ENCODE assay signal across 26 cellular contexts in genomic region chr9:111118256-111118950, GRCh38.
DNase-seq lines count a peak whose midpoint lies in the region; ATAC-seq and TF ChIP-seq lines count a peak whose summit lies in the region.
"Had no signal": no experiment of that assay in that cellular context is flagged by ENCODE, and none has a peak within 500 bp of the region (broad histone marks: within the 10 kb centered on the region; RNA-seq: fewer than 3 reads in every experiment).

No MANE protein-coding gene starts in this region.

- no peaks in the 10 kb centered on the region for H3K79me1 ChIP-seq in mesenchymal stem cell (replicated peaks; ENCODE audit: low read length, poor library complexity, severe bottlenecking)

- no peak overlapping the region for H2BK5ac ChIP-seq in mesenchymal stem cell (ENCODE audit: low read depth, low read length, poor library complexity, severe bottlenecking)

- H3K27me3 ChIP-seq in mesenchymal stem cell (ENCODE audit: control insufficient read depth in 1 of 2, insufficient read depth in 1 of 2, low read length in 2 of 2) = no peaks in the 10 kb centered on the region
- H3K27me3 ChIP-seq: hepatocyte, neural progenitor cell, tibial artery had no signal

- H3K18ac ChIP-seq in mesenchymal stem cell (ENCODE audit: low read depth in 1 of 2, low read length in 2 of 2) = no peak overlapping the region

- H2BK12ac ChIP-seq in mesenchymal stem cell (ENCODE audit: low read length in 2 of 2) = no peak overlapping the region

- peak; percentile 45 for DNase-seq in AG08396 (ENCODE audit: low spot score)
- peak; percentile 72 for DNase-seq in HS-27A (ENCODE audit: low read depth)
- DNase-seq in astrocyte of the hippocampus (ENCODE audit: low read depth, low spot score) = peak; percentile 24
- DNase-seq in mesenchymal stem cell = peak; percentile 13
- DNase-seq in omental fat pad (ENCODE audit: low spot score) = no peak
- no peak for DNase-seq in NCI-H187 treated with DMSO at 0.1 percent for 48 hours (lab: John Stamatoyannopoulos, UW)
- no peak for DNase-seq in NCI-H146 treated with DMSO at 0.1 percent for 48 hours (lab: John Stamatoyannopoulos, UW; ENCODE audit: unreplicated experiment)
- DNase-seq: activated CD4-positive, alpha-beta T cell treated with anti-CD3 and anti-CD28 coated beads for 1 hour; activated CD8-positive, alpha-beta memory T cell treated with anti-CD3 and anti-CD28 coated beads, Interleukin-2, amount 10 ng/mL, durations not matched to agents 7 days and 5 days; AML-193; COR-L47; effector memory CD4-positive, alpha-beta T cell; KG1; kidney; NCI-H1105; NCI-H774; PC-9; SK-N-SH; stimulated activated CD4-positive, alpha-beta T cell treated with anti-CD3 and anti-CD28 coated beads, Interleukin-15, amount 100 ng/mL, for 24 hours; stimulated activated naive B cell treated with anti-CD40 and anti-IgM and Interleukin-4, amounts not matched to agents 10 μg/mL and 1 μg/mL and 100 μg/mL, for 72 hours; T-helper 9 cell; tibial artery had no signal

- H3K9me3 ChIP-seq in mesenchymal stem cell (ENCODE audit: control insufficient read depth, low read length) = no peaks in the 10 kb centered on the region
- H3K9me3 ChIP-seq: SK-N-SH, tibial artery had no signal

- H3K14ac ChIP-seq in mesenchymal stem cell (ENCODE audit: low read length in 2 of 2) = no peak overlapping the region

- no peak overlapping the region for H2AK5ac ChIP-seq in mesenchymal stem cell (ENCODE audit: low read length, severe bottlenecking)

- ATAC-seq in omental fat pad (ENCODE audit: low FRiP score) (no peak), GM21529 (IDR thresholded peaks at IDR 0.05; ENCODE audit: unreplicated experiment) (no peak)
- ATAC-seq: activated CD8-positive, alpha-beta memory T cell treated with anti-CD3 and anti-CD28 coated beads, Interleukin-2, amount 10 ng/mL, durations not matched to agents 7 days and 5 days; activated T-helper 17 cell treated with anti-CD3 and anti-CD28 coated beads, Interleukin-2, amount 50 U/mL, for 72 hours; stimulated activated naive B cell treated with anti-CD40 and anti-IgM and Interleukin-4, amounts not matched to agents 10 μg/mL and 1 μg/mL and 100 μg/mL, for 72 hours had no signal

- H2BK15ac ChIP-seq in mesenchymal stem cell (ENCODE audit: low read depth, poor library complexity, severe bottlenecking) = no peak overlapping the region

- peak overlapping the region; percentile 32 for H3K9ac ChIP-seq in mesenchymal stem cell (ENCODE audit: low read length)
- H3K9ac ChIP-seq: neural progenitor cell, SK-N-SH had no signal

- no peak overlapping the region for H2BK120ac ChIP-seq in mesenchymal stem cell (ENCODE audit: low read depth, low read length)

- H3K4me3 ChIP-seq in mesenchymal stem cell (ENCODE audit: insufficient read depth in 1 of 2, low read depth in 1 of 2, low read length in 2 of 2) = no peak overlapping the region
- H3K4me3 ChIP-seq: hepatocyte, neural progenitor cell, PC-9, tibial artery had no signal

- no peak overlapping the region for H3K23ac ChIP-seq in mesenchymal stem cell (ENCODE audit: low read length in 2 of 2)

- no peak overlapping the region for H3K4ac ChIP-seq in mesenchymal stem cell (ENCODE audit: low read depth in 1 of 2, low read length in 2 of 2)

- H4K8ac ChIP-seq in mesenchymal stem cell (ENCODE audit: low read length) = no peak overlapping the region

- peak overlapping the region; percentile 28 for H3K27ac ChIP-seq in mesenchymal stem cell (ENCODE audit: low read length, poor library complexity, severe bottlenecking)
- H3K27ac ChIP-seq: hepatocyte, neural progenitor cell, PC-9, tibial artery had no signal

- H2AFZ ChIP-seq in mesenchymal stem cell (ENCODE audit: low read depth, low read length) = no peak overlapping the region
- H2AFZ ChIP-seq: hepatocyte, neural progenitor cell, PC-9 had no signal

- H3K36me3 ChIP-seq in mesenchymal stem cell (ENCODE audit: control insufficient read depth in 1 of 2, insufficient read depth in 2 of 2, low read depth in 1 of 2, low read length in 2 of 2) = no peaks in the 10 kb centered on the region
- H3K36me3 ChIP-seq: tibial artery had no signal

- no peaks in the 10 kb centered on the region for H3K4me1 ChIP-seq in mesenchymal stem cell (ENCODE audit: control insufficient read depth, insufficient read depth, low read depth, low read length)
- H3K4me1 ChIP-seq: neural progenitor cell, tibial artery had no signal

- no peak overlapping the region for H4K91ac ChIP-seq in mesenchymal stem cell (ENCODE audit: low read length)

- TF ChIP-seq CTCF in omental fat pad (IDR thresholded peaks at IDR 0.05) = no peak

- H3K4me2 ChIP-seq in mesenchymal stem cell (ENCODE audit: low read length, poor library complexity, severe bottlenecking) = no peak overlapping the region
- H3K4me2 ChIP-seq: hepatocyte, neural progenitor cell, PC-9, SK-N-SH had no signal

Comparison
In these comparisons a context has a peak if more than half of its experiments do, and no peak if none do; other contexts are left out.
1. DNase-seq: peak in AG08396 (single experiment), HS-27A (single experiment), astrocyte of the hippocampus (single experiment) and mesenchymal stem cell (single experiment); none in omental fat pad (single experiment), NCI-H187 treated with DMSO at 0.1 percent for 48 hours (single experiment) and NCI-H146 treated with DMSO at 0.1 percent for 48 hours (single experiment).